Comparison of ENCODE assay signal across 8 cellular contexts in the genomic region with DNA sequence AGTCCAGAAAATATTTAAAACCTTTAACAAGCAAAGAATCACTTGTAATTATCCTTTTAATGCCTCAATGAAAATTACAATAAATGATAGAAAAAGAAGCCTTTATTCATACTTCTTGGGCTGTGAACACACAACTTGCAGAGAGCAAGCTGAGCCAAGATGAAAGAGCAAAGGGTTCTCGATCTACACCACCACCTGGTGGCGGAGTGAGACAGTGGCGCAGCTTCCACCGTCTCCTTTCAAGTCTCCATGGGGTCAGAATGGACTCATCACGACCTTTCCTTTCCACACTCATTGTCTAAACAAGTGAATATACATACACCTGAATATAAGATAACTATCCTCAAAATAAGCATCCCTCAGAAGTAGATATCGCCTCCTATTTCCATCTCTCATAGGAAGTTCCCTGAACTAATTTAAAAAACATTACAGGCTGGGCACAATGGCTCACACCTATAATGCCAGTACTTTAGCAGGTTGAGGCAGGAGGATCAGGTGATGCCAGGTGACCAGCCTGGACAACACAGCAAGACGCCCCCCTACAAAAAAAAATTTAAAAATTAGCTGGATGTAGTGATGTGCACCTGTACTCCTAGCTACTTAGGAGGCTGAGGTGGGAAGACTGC. TPM values are rescaled to one million over a fixed set of nuclear protein-coding genes. Genes with fewer than 3 reads are reported as not detected.
DNase-seq lines count a peak whose midpoint lies in the region; ATAC-seq and TF ChIP-seq lines count a peak whose summit lies in the region.

No MANE protein-coding gene starts in this region.

- H3K4me1 ChIP-seq in lung (ENCODE audit: control insufficient read depth in 2 of 2, insufficient read depth in 2 of 2, low read length in 2 of 2), result peaks cover 0 to 2% of the 10 kb centered on the region in 2 donors

- H3K4me1 Mint-ChIP-seq in activated CD4-positive, alpha-beta T cell treated with anti-CD3 and anti-CD28 coated beads, Interleukin-2, amount 10 ng/mL, durations not matched to agents 24 days and 14 days, result peaks cover 2% of the 10 kb centered on the region

- peak; percentile 58 for DNase-seq in COLO829 (ENCODE audit: low spot score)
- peak; percentile 5 for DNase-seq in NCI-H1694 treated with DMSO at 0.1 percent for 48 hours (lab: John Stamatoyannopoulos, UW)
- peak; percentile 83 for DNase-seq in activated CD4-positive, alpha-beta T cell treated with anti-CD3 and anti-CD28 coated beads, Interleukin-2, amount 10 ng/mL, durations not matched to agents 24 days and 14 days
- peak; percentile 10 to 79 (median 68) for DNase-seq in dorsolateral prefrontal cortex
- DNase-seq in lung (ENCODE audit: low spot score), result peak; percentile 35
- DNase-seq in stimulated activated CD8-positive, alpha-beta memory T cell treated with anti-CD3 and anti-CD28 coated beads, Interleukin-7, amount 100 ng/mL, for 48 hours (ENCODE audit: extremely low read depth in 1 of 2, low read depth in 1 of 2), result peak; percentile 3 to 24

- peaks cover 8 to 9% of the 10 kb centered on the region in 2 donors for H3K36me3 ChIP-seq in lung (ENCODE audit: control insufficient read depth in 2 of 2, insufficient read depth in 2 of 2, low read length in 2 of 2)

- no peaks in the 10 kb centered on the region for H3K27me3 Mint-ChIP-seq in activated CD4-positive, alpha-beta T cell treated with anti-CD3 and anti-CD28 coated beads, Interleukin-2, amount 10 ng/mL, durations not matched to agents 24 days and 14 days

- H3K27ac Mint-ChIP-seq in activated CD4-positive, alpha-beta T cell treated with anti-CD3 and anti-CD28 coated beads, Interleukin-2, amount 10 ng/mL, durations not matched to agents 24 days and 14 days, result no peak overlapping the region

- H3K9me3 Mint-ChIP-seq in activated CD4-positive, alpha-beta T cell treated with anti-CD3 and anti-CD28 coated beads, Interleukin-2, amount 10 ng/mL, durations not matched to agents 24 days and 14 days, result no peaks in the 10 kb centered on the region

- peaks cover 0 to 2% of the 10 kb centered on the region in 2 donors for H3K9me3 ChIP-seq in lung (ENCODE audit: control insufficient read depth in 2 of 2, insufficient read depth in 1 of 2, low read length in 1 of 2)

- ATAC-seq in GM21447 (IDR thresholded peaks at IDR 0.05; ENCODE audit: unreplicated experiment) (peak; percentile 73), lung (ENCODE audit: insufficient read depth, low FRiP score) (no peak), HG03469 (IDR thresholded peaks at IDR 0.05; ENCODE audit: unreplicated experiment) (no peak)

- no peaks in the 10 kb centered on the region for H3K27me3 ChIP-seq in dorsolateral prefrontal cortex
- no peaks in the 10 kb centered on the region for H3K27me3 ChIP-seq in lung (ENCODE audit: control insufficient read depth, insufficient read depth)

- peak; percentile 61 to 93 (median 85) for TF ChIP-seq CTCF in dorsolateral prefrontal cortex (IDR thresholded peaks at IDR 0.05 in 54 of 56, conservative IDR thresholded peaks at IDR 0.05 in 2 of 56; ENCODE audit: low read depth in 1 of 56, partially characterized antibody in 56 of 56)
- peak; percentile 18 for TF ChIP-seq CTCF in lung (IDR thresholded peaks at IDR 0.05; ENCODE audit: control extremely low read depth, extremely low read depth)

- intact Hi-C loops in activated CD4-positive, alpha-beta T cell treated with anti-CD3 and anti-CD28 coated beads, Interleukin-2, amount 10 ng/mL, durations not matched to agents 24 days and 14 days (cut with micrococcal nuclease), result loop anchor here (1.0 to 10.0 kb wide), 4 partner anchors 63 to 944 kb away; no protein-coding TSS in a partner anchor
- intact Hi-C loops in dorsolateral prefrontal cortex (cut with DNase I), result loop anchor here (1.0 to 10.0 kb wide), 4 partner anchors 62 to 945 kb away; no protein-coding TSS in a partner anchor

- H3K4me3 Mint-ChIP-seq in activated CD4-positive, alpha-beta T cell treated with anti-CD3 and anti-CD28 coated beads, Interleukin-2, amount 10 ng/mL, durations not matched to agents 24 days and 14 days, result no peak overlapping the region

- WGBS in lung, 2 donors, result 58 to 59% methylated on average over 7 of the region's 7 CpGs

- no peak overlapping the region for H3K4me3 ChIP-seq in dorsolateral prefrontal cortex
- H3K4me3 ChIP-seq in lung, result no peak overlapping the region

- H3K36me3 Mint-ChIP-seq in activated CD4-positive, alpha-beta T cell treated with anti-CD3 and anti-CD28 coated beads, Interleukin-2, amount 10 ng/mL, durations not matched to agents 24 days and 14 days (ENCODE audit: low read depth), result peaks cover 5% of the 10 kb centered on the region

- H3K27ac ChIP-seq in dorsolateral prefrontal cortex, result peak overlapping the region in 6 of 59 donors; percentile 4 to 25 (median 17)
- no peak overlapping the region for H3K27ac ChIP-seq in lung (ENCODE audit: low read depth in 1 of 2, low read length in 1 of 2)

RNA-seq across cellular contexts. Expression of a gene that starts 40.7 kb away (rescaled TPM):
- total RNA-seq in activated CD4-positive, alpha-beta T cell treated with anti-CD3 and anti-CD28 coated beads, Interleukin-2, amount 10 ng/mL, durations not matched to agents 24 days and 14 days, result 39.0 and 39.1 TPM in 2 replicates
- total RNA-seq in dorsolateral prefrontal cortex, result 10 to 100 TPM; 50.0 to 91.0 (median 68.8) TPM
- 10 to 100 TPM; 18.8 to 47.8 TPM for total RNA-seq in lung
- polyA plus RNA-seq in lung, result 1 to 10 TPM; 4.2 to 7.6 TPM

Comparison
In these comparisons a context has a peak if more than half of its experiments do, and no peak if none do; other contexts are left out.
1. DNase-seq: peak in every context shown above with its lines; median percentile 83 in activated CD4-positive, alpha-beta T cell treated with anti-CD3 and anti-CD28 coated beads, Interleukin-2, amount 10 ng/mL, durations not matched to agents 24 days and 14 days; 68 in dorsolateral prefrontal cortex; 58 in COLO829; 35 in lung; 14 in stimulated activated CD8-positive, alpha-beta memory T cell treated with anti-CD3 and anti-CD28 coated beads, Interleukin-7, amount 100 ng/mL, for 48 hours; 5 in NCI-H1694 treated with DMSO at 0.1 percent for 48 hours.